ENCODE assay signal across 1 cellular context in the genomic region with DNA sequence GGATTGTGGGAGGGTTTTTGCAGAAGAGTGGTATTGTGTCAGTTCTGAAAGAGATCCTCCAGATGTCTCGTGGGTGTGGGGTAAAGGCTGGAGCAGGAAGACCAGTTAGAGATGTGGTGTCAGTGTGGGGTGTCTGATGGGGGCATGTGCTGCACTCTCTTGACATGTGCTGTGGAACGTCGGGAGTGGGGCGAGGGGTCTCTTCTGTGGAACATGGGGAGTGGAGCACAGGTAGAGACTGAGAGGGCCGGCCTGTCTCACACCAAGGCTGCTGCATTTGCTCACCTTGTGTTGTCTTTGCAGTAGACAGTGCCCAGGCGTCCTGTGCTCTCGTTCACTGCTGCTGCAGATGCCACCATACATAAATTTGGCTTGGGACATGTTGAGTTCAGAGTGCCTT.
TF ChIP-seq lines count a peak whose summit lies in the region.

No MANE protein-coding gene starts in this region.

TF ChIP-seq in IMR-90, 13 proteins besides CTCF, POLR2A, EP300 and RAD21:
- no peak for TF ChIP-seq NFE2L2 (IDR thresholded peaks at IDR 0.05; ENCODE audit: low read depth, low read length)
- no peak for TF ChIP-seq MXI1 (IDR thresholded peaks at IDR 0.05; ENCODE audit: borderline replicate concordance, low read depth, low read length)
- TF ChIP-seq CEBPB (IDR thresholded peaks at IDR 0.05; ENCODE audit: low read depth, low read length): no peak
- no peak for TF ChIP-seq BHLHE40 (IDR thresholded peaks at IDR 0.05; ENCODE audit: low read depth, low read length)
- TF ChIP-seq MAZ (IDR thresholded peaks at IDR 0.05; ENCODE audit: borderline replicate concordance, low read depth, low read length): no peak
- TF ChIP-seq, protein P1, sequence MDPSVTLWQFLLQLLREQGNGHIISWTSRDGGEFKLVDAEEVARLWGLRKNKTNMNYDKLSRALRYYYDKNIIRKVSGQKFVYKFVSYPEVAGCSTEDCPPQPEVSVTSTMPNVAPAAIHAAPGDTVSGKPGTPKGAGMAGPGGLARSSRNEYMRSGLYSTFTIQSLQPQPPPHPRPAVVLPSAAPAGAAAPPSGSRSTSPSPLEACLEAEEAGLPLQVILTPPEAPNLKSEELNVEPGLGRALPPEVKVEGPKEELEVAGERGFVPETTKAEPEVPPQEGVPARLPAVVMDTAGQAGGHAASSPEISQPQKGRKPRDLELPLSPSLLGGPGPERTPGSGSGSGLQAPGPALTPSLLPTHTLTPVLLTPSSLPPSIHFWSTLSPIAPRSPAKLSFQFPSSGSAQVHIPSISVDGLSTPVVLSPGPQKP (IDR thresholded peaks at IDR 0.05; ENCODE audit: borderline replicate concordance, low read depth, low read length): no peak
- TF ChIP-seq SMC3 (IDR thresholded peaks at IDR 0.05; ENCODE audit: low read depth, low read length): no peak
- TF ChIP-seq, protein P2, sequence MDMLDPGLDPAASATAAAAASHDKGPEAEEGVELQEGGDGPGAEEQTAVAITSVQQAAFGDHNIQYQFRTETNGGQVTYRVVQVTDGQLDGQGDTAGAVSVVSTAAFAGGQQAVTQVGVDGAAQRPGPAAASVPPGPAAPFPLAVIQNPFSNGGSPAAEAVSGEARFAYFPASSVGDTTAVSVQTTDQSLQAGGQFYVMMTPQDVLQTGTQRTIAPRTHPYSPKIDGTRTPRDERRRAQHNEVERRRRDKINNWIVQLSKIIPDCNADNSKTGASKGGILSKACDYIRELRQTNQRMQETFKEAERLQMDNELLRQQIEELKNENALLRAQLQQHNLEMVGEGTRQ (IDR thresholded peaks at IDR 0.05; ENCODE audit: low read depth, low read length): no peak
- no peak for TF ChIP-seq CHD1 (IDR thresholded peaks at IDR 0.05; ENCODE audit: low read depth, low read length)
